14 cellular contexts compared by ENCODE assay signal in the genomic region with DNA sequence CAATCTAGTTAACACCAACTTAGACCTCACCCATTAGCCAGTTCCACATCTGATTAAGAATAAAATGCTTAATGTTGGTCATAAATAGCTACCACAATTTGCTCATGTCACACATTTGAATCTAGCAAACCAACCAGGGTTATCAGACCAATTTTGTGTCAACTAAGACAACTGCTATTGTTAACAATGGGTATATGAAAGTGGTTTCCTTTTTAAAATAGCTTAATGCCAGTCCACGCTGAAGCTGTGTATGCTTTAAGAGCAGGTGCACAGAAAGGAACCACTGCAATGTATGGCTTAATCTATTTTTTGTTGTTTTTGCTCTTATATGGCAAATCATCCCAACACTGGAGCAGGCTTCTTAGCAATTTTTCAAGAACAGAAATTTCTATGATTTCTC.
"Had no signal": no experiment of that assay in that cellular context is flagged by ENCODE, and none has a peak within 500 bp of the region (broad histone marks: within the 10 kb centered on the region; RNA-seq: fewer than 3 reads in every experiment).

No MANE protein-coding gene starts in this region.

- H3K9me3 ChIP-seq: tibial nerve had no signal

- H3K27me3 ChIP-seq: hepatocyte, tibial nerve had no signal

- H3K27ac Mint-ChIP-seq: activated CD8-positive, alpha-beta T cell treated with anti-CD3 and anti-CD28 coated beads, Interleukin-2, amount 10 ng/mL, durations not matched to agents 7 days and 5 days; stimulated activated effector memory CD8-positive, alpha-beta T cell treated with anti-CD3 and anti-CD28 coated beads, Interleukin-12 subunit alpha, Interleukin-12 subunit beta, amount 100 ng/mL, for 72 hours; T-helper 1 cell treated with Interleukin-12 subunit alpha and Interleukin-12 subunit beta and Interleukin-4 antibody, amounts not matched to agents 30 μg/mL and 1 μg/mL, for 36 hours; WTC11 had no signal

- DNase-seq: activated CD4-positive, alpha-beta T cell treated with anti-CD3 and anti-CD28 coated beads for 48 hours; activated CD8-positive, alpha-beta memory T cell treated with anti-CD3 and anti-CD28 coated beads, Interleukin-2, amount 50 U/mL, for 48 hours; activated CD8-positive, alpha-beta T cell treated with anti-CD3 and anti-CD28 coated beads, Interleukin-2, amount 10 ng/mL, durations not matched to agents 7 days and 5 days; activated naive CD4-positive, alpha-beta T cell; aorta; mesendoderm; nephron progenitor cell; retina had no signal

- H3K4me3 ChIP-seq: hepatocyte, smooth muscle cell, tibial nerve had no signal

- H3K9me3 Mint-ChIP-seq: nephron progenitor cell; stimulated activated effector memory CD8-positive, alpha-beta T cell treated with anti-CD3 and anti-CD28 coated beads, Interleukin-12 subunit alpha, Interleukin-12 subunit beta, amount 100 ng/mL, for 72 hours; T-helper 1 cell treated with Interleukin-12 subunit alpha and Interleukin-12 subunit beta and Interleukin-4 antibody, amounts not matched to agents 30 μg/mL and 1 μg/mL, for 36 hours; WTC11 had no signal

- H3K27ac ChIP-seq: hepatocyte, tibial nerve had no signal

- H3K4me3 Mint-ChIP-seq: activated CD8-positive, alpha-beta T cell treated with anti-CD3 and anti-CD28 coated beads, Interleukin-2, amount 10 ng/mL, durations not matched to agents 7 days and 5 days; nephron progenitor cell; stimulated activated effector memory CD8-positive, alpha-beta T cell treated with anti-CD3 and anti-CD28 coated beads, Interleukin-12 subunit alpha, Interleukin-12 subunit beta, amount 100 ng/mL, for 72 hours; T-helper 1 cell treated with Interleukin-12 subunit alpha and Interleukin-12 subunit beta and Interleukin-4 antibody, amounts not matched to agents 30 μg/mL and 1 μg/mL, for 36 hours; WTC11 had no signal
